In genomic region chr12:54378791-54379400, GRCh38 we compare ENCODE assay signal across 9 cellular contexts. TPM values are rescaled to one million over a fixed set of nuclear protein-coding genes. Genes with fewer than 3 reads are reported as not detected.
DNase-seq lines count a peak whose midpoint lies in the region; ATAC-seq and TF ChIP-seq lines count a peak whose summit lies in the region.
"Had no signal": no experiment of that assay in that cellular context is flagged by ENCODE, and none has a peak within 500 bp of the region (broad histone marks: within the 10 kb centered on the region; RNA-seq: fewer than 3 reads in every experiment).

No MANE protein-coding gene starts in this region.

- H3K36me3 ChIP-seq in HCT116 (ENCODE audit: control insufficient read depth in 1 of 2, insufficient read depth in 2 of 2, low read length in 2 of 2) = no peaks in the 10 kb centered on the region

- peaks cover 10% of the 10 kb centered on the region; the same call in 1 of the 2 replicates for H3K79me2 ChIP-seq in HCT116 (ENCODE audit: insufficient read depth, low read length)

- peak overlapping the region in 2 of 3 donors; percentile 64 to 72 for H3K4me3 Mint-ChIP-seq in T-cell
- peak overlapping the region; percentile 85 to 89 (median 88) for H3K4me3 Mint-ChIP-seq in nephron

- peak overlapping the region; percentile 57 for H3K4me3 ChIP-seq in AG10803 (ENCODE audit: low read length)
- H3K4me3 ChIP-seq in HCT116 (replicated peaks in 1 of 2; ENCODE audit: low read depth in 1 of 2, low read length in 2 of 2) = peak overlapping the region; percentile 66 to 67
- H3K4me3 ChIP-seq in fibroblast of mammary gland (ENCODE audit: control insufficient read depth, low read depth, low read length) = peak overlapping the region; percentile 43

- H3K27me3 ChIP-seq in HCT116 (ENCODE audit: insufficient read depth, low read length) = no peaks in the 10 kb centered on the region

- POLR2A ChIA-PET in HCT116 (lab: Charles Lee) = interaction anchor here (0.6 to 1.6 kb wide), 2 partner anchors 20 to 124 kb away, joined by 3 to 4 read pairs; no protein-coding TSS in a partner anchor
- POLR2A ChIA-PET in T-cell (lab: Charles Lee) = interaction anchor here in 1 of 2 donors (0.5 kb wide), 1 partner anchor 45 kb away, joined by 5 read pairs; no protein-coding TSS in a partner anchor

- peak overlapping the region; percentile 86 for H3K4me2 ChIP-seq in HCT116 (ENCODE audit: low read length)

- peaks cover 7 to 15% (median 8%) of the 10 kb centered on the region in 3 donors for H3K4me1 Mint-ChIP-seq in T-cell
- H3K4me1 Mint-ChIP-seq in nephron = peaks cover 45% of the 10 kb centered on the region

- H3K27ac Mint-ChIP-seq in T-cell (no peak overlapping the region), nephron (peak overlapping the region in 1 of 3 experiments; percentile 38)

- no peak for TF ChIP-seq RAD21 in HCT116 (IDR thresholded peaks at IDR 0.05; ENCODE audit: low read depth)

- H3K9me3 ChIP-seq in HCT116 (ENCODE audit: control insufficient read depth in 1 of 2, insufficient read depth in 1 of 2, low read depth in 1 of 2, low read length in 2 of 2) = no peaks in the 10 kb centered on the region

- CTCF ChIA-PET in HCT116 (lab: Charles Lee) (interaction anchor here (0.7 to 5.5 kb wide), 28 partner anchors 8 to 394 kb away, joined by 3 to 51 read pairs (median 5); partner anchors contain the start of genes CBX5, COPZ1, HNRNPA1 and HOXC10), T-cell (lab: Charles Lee) (interaction anchor here (0.5 to 3.1 kb wide), 24 partner anchors 8 to 1492 kb away, joined by 3 to 18 read pairs (median 5); partner anchors contain the start of genes COPZ1 (in 1 of the 2) and NCKAP1L (in 1 of the 2))

- TF ChIP-seq CTCF in AG10803 (conservative IDR thresholded peaks at IDR 0.05; ENCODE audit: low read length) = no peak
- TF ChIP-seq CTCF in HCT116 (IDR thresholded peaks at IDR 0.05 in 2 of 3, conservative IDR thresholded peaks at IDR 0.05 in 1 of 3; ENCODE audit: borderline replicate concordance in 1 of 3, insufficient read depth in 1 of 3, low read depth in 2 of 3, low read length in 2 of 3) = no peak
- TF ChIP-seq CTCF in fibroblast of mammary gland (conservative IDR thresholded peaks at IDR 0.05; ENCODE audit: control insufficient read depth, insufficient read depth, low read depth, low read length) = no peak
- no peak for TF ChIP-seq CTCF in nephron (IDR thresholded peaks at IDR 0.05; ENCODE audit: unreplicated experiment in 3 of 3)

- ATAC-seq in HCT116 (peak; percentile 88), T-cell (replicated peaks in 1 of 4) (peak in 3 of 4 experiments; percentile 35 to 68 (median 45)), GM18873 (IDR thresholded peaks at IDR 0.05; ENCODE audit: low FRiP score, unreplicated experiment) (no peak)

- no peak for DNase-seq in AG10803 (ENCODE audit: low read depth)
- no peak for DNase-seq in HCT116 (ENCODE audit: low read depth, low spot score)
- DNase-seq in T-cell = peak in 1 of 34 experiments; percentile 31
- no peak for DNase-seq in fibroblast of mammary gland (ENCODE audit: low read depth)
- DNase-seq in NCI-H2107 treated with DMSO at 0.1 percent for 48 hours (lab: John Stamatoyannopoulos, UW; ENCODE audit: unreplicated experiment) = no peak
- no peak for DNase-seq in activated CD4-positive, CD25-positive, alpha-beta regulatory T cell (lab: John Stamatoyannopoulos, UW)

- BruUV-seq in HCT116 (replicated peaks; lab: Mats Ljungman, UMichigan) = no TSS peak

- no peaks in the 10 kb centered on the region for H3K9me2 ChIP-seq in HCT116 (ENCODE audit: insufficient read depth)

- H2AFZ ChIP-seq in HCT116 (ENCODE audit: low read depth, low read length, poor library complexity, severe bottlenecking) = peak overlapping the region; percentile 29

- peaks cover 28 to 65% of the 10 kb centered on the region in 2 experiments for H3K4me1 ChIP-seq in HCT116 (ENCODE audit: control insufficient read depth in 1 of 2, insufficient read depth in 2 of 2, low read length in 2 of 2)

- H3K9me3 Mint-ChIP-seq in T-cell = no peaks in the 10 kb centered on the region
- H3K9me3 Mint-ChIP-seq in nephron = no peaks in the 10 kb centered on the region
- H3K9me3 Mint-ChIP-seq: naive B cell had no signal

- H3K27me3 Mint-ChIP-seq in T-cell (no peaks in the 10 kb centered on the region), nephron (ENCODE audit: low read depth) (peaks cover 6% of the 10 kb centered on the region)
- H3K27me3 Mint-ChIP-seq: naive B cell had no signal

- H3K36me3 Mint-ChIP-seq in T-cell = no peaks in the 10 kb centered on the region
- no peaks in the 10 kb centered on the region for H3K36me3 Mint-ChIP-seq in nephron (ENCODE audit: low read depth)

- peak overlapping the region; percentile 77 for H3K27ac ChIP-seq in HCT116 (ENCODE audit: low read depth, low read length)

- RAD21 ChIA-PET in HCT116 (lab: Charles Lee; ENCODE audit: low non-redundant PET in 1 of 2, low total read pairs in 2 of 2, uncharacterized antibody in 2 of 2, unreplicated experiment in 2 of 2) = interaction anchor here (0.6 to 1.9 kb wide), 6 partner anchors 8 to 54 kb away, joined by 3 to 9 read pairs (median 6); partner anchors contain the start of gene COPZ1 (in 1 of the 2)

- H4K20me1 ChIP-seq in HCT116 (ENCODE audit: insufficient read depth) = no peaks in the 10 kb centered on the region

- intact Hi-C loops in HCT116 (cut with micrococcal nuclease) = no loop called here

- TF ChIP-seq POLR2A in HCT116 (IDR thresholded peaks at IDR 0.05; ENCODE audit: borderline replicate concordance, extremely low read depth, insufficient read depth, insufficient read length) = no peak

- peak overlapping the region; percentile 66 for H3K9ac ChIP-seq in HCT116 (ENCODE audit: low read length)

TF ChIP-seq in HCT116, 20 proteins besides CTCF, POLR2A, EP300 and RAD21:
- TF ChIP-seq POLR2AphosphoS5 (IDR thresholded peaks at IDR 0.05; ENCODE audit: low read depth, low read length) = peak; percentile 38
- 0 out of 2 replicates have a peak, but pooled peaks have one; percentile 38 for TF ChIP-seq ZFX (IDR thresholded peaks at IDR 0.05)
- no peak for TF ChIP-seq EGR1 (IDR thresholded peaks at IDR 0.05; ENCODE audit: low read depth)
- TF ChIP-seq SIN3A (IDR thresholded peaks at IDR 0.05; ENCODE audit: low read depth) = no peak

RNA-seq across cellular contexts. Expression of gene ZNF385A, which starts 5.6 kb away (rescaled TPM):
- total RNA-seq in HCT116 (2021; ENCODE audit: unreplicated experiment) (34.7 TPM), T-cell (1 to 10 TPM in 4 of 5 donors, under 1 TPM in 1; 0.90 to 2.7 (median 1.2) TPM)
- polyA plus RNA-seq in HCT116 (2012) = 32.1 and 34.1 TPM in 2 replicates

RNA-seq across cellular contexts. Expression of gene GPR84, which starts 14.6 kb away (rescaled TPM):
- total RNA-seq in HCT116 (2021; ENCODE audit: unreplicated experiment) (not detected), T-cell (not detected)
- polyA plus RNA-seq in HCT116 (2012) = 0.05 and 0.17 TPM in 2 replicates

RNA-seq across cellular contexts. Expression of gene ITGA5, which starts 40.2 kb away (rescaled TPM):
- total RNA-seq in HCT116 (2021; ENCODE audit: unreplicated experiment) (49.7 TPM), T-cell (100 to 1,000 TPM in 3 of 5 donors, 10 to 100 TPM in 2; 58.6 to 183 (median 169) TPM)
- 58.3 and 64.0 TPM in 2 replicates for polyA plus RNA-seq in HCT116 (2012)

RNA-seq across cellular contexts. Expression of gene COPZ1, which starts 54.0 kb away (rescaled TPM):
- total RNA-seq in HCT116 (2021; ENCODE audit: unreplicated experiment) (191 TPM), T-cell (10 to 100 TPM; 60.4 to 81.3 (median 74.8) TPM)
- 169 and 175 TPM in 2 replicates for polyA plus RNA-seq in HCT116 (2012)
